ENCODE assay signal across 1 cellular context in genomic region chr15:25810631-25811077, GRCh38.
TF ChIP-seq lines count a peak whose summit lies in the region.

No MANE protein-coding gene starts in this region.

TF ChIP-seq in SK-N-SH, 30 proteins besides CTCF, POLR2A, EP300 and RAD21:
- no peak for TF ChIP-seq CHD2 (IDR thresholded peaks at IDR 0.05; ENCODE audit: low read length, partially characterized antibody)
TF ChIP-seq in SK-N-SH: peak in this region for 0.
